Comparison of ENCODE assay signal across 7 cellular contexts in genomic region chr16:10113248-10113647, GRCh38.
"Had no signal": no experiment of that assay in that cellular context is flagged by ENCODE, and none has a peak within 500 bp of the region (broad histone marks: within the 10 kb centered on the region; RNA-seq: fewer than 3 reads in every experiment).

No MANE protein-coding gene starts in this region.

- H3K4me3 ChIP-seq: GM23338 had no signal

- ATAC-seq: GM23338, HepG2 had no signal

- DNase-seq: H9, HCEC 1CT, KBM-7 had no signal

- H3K27ac ChIP-seq: HL-60, KMS-11 had no signal

- H3K9ac ChIP-seq: KMS-11 had no signal

- H2AFZ ChIP-seq: GM23338 had no signal

- H3K4me2 ChIP-seq: GM23338, KMS-11 had no signal
